8 cellular contexts compared by ENCODE assay signal in genomic region chr16:84726079-84726669, GRCh38. TPM values are rescaled to one million over a fixed set of nuclear protein-coding genes. Genes with fewer than 3 reads are reported as not detected.
A peak's percentile ranks its signal among the peaks of the same experiment; 100 is the strongest.
DNase-seq lines count a peak whose midpoint lies in the region; ATAC-seq, FAIRE-seq and TF ChIP-seq lines count a peak whose summit lies in the region.

No MANE protein-coding gene starts in this region.

- in situ Hi-C loops in HAP-1 (cut with MboI; ENCODE audit: low sequenced_read_pairs) = loop anchor here (5.0 kb wide), 3 partner anchors 54 to 219 kb away; no protein-coding TSS in a partner anchor

- H3K9ac ChIP-seq in kidney (ENCODE audit: low read length in 2 of 2) = no peak overlapping the region

- H3K4me1 ChIP-seq in HAP-1 (peaks cover 57% of the 10 kb centered on the region), kidney (ENCODE audit: control insufficient read depth in 1 of 2, insufficient read depth in 1 of 2, low read depth in 1 of 2, low read length in 2 of 2) (peaks cover 22 to 38% of the 10 kb centered on the region in 2 donors)

- CTCF ChIA-PET in Calu3 (lab: Charles Lee) = interaction anchor here (0.6 to 2.6 kb wide), 20 partner anchors 9 to 295 kb away, joined by 3 to 25 read pairs (median 4); partner anchors contain the start of genes COTL1 and KLHL36

- H3K9me3 Mint-ChIP-seq in Calu3 (ENCODE audit: low read depth, unreplicated experiment) = no peaks in the 10 kb centered on the region
- H3K9me3 Mint-ChIP-seq in central memory CD8-positive, alpha-beta T cell = no peaks in the 10 kb centered on the region

- peak; percentile 69 for ATAC-seq in central memory CD8-positive, alpha-beta T cell (replicated peaks; ENCODE audit: extremely low read depth, poor library complexity, severe bottlenecking)
- ATAC-seq in GM18858 (IDR thresholded peaks at IDR 0.05; ENCODE audit: unreplicated experiment) = no peak

- peak overlapping the region; percentile 35 for H3K4me3 Mint-ChIP-seq in Calu3 (ENCODE audit: low read depth, unreplicated experiment)
- H3K4me3 Mint-ChIP-seq in central memory CD8-positive, alpha-beta T cell = peak overlapping the region; percentile 20

- H3K9me3 ChIP-seq in HAP-1 = no peaks in the 10 kb centered on the region
- no peaks in the 10 kb centered on the region for H3K9me3 ChIP-seq in kidney (ENCODE audit: control insufficient read depth in 1 of 2, low read length in 2 of 2)

- TF ChIP-seq CTCF in Calu3 (IDR thresholded peaks at IDR 0.05; ENCODE audit: unreplicated experiment) (peak; percentile 96), kidney (IDR thresholded peaks at IDR 0.05; ENCODE audit: borderline replicate concordance, extremely low read depth, insufficient read depth) (peak; percentile 92)

- DNase-seq in Calu3 (peak; percentile 94), HAP-1 (ENCODE audit: low spot score in 2 of 2) (peak; percentile 81 to 94), NCI-H2227 treated with DMSO at 0.1 percent for 48 hours (lab: John Stamatoyannopoulos, UW) (peak; percentile 12), kidney (peak; percentile 93)
- peak; percentile 84 for DNase-seq in activated CD4-positive, CD25-positive, alpha-beta regulatory T cell treated with anti-CD3 and anti-CD28 coated beads, Interleukin-2, amount 50 U/mL, for 72 hours
- peak; percentile 68 to 87 for DNase-seq in central memory CD8-positive, alpha-beta T cell (ENCODE audit: low spot score in 2 of 2)
- peak; percentile 58 to 83 (median 75) for DNase-seq in stimulated activated CD4-positive, alpha-beta T cell treated with anti-CD3 and anti-CD28 coated beads, Interleukin-12 subunit alpha, Interleukin-12 subunit beta, amount 100 ng/mL, for 48 hours (ENCODE audit: low read depth in 2 of 3, low spot score in 1 of 3)

- H3K36me3 ChIP-seq in HAP-1 (replicated peaks) (no peaks in the 10 kb centered on the region), kidney (ENCODE audit: control insufficient read depth in 1 of 2, insufficient read depth in 2 of 2, low read length in 2 of 2) (no peaks in the 10 kb centered on the region)

- no TSS peak for BruUV-seq in Calu3 (replicated peaks; lab: Mats Ljungman, UMichigan)

- peaks cover 77% of the 10 kb centered on the region for H3K4me1 Mint-ChIP-seq in Calu3 (ENCODE audit: low read depth, unreplicated experiment)
- H3K4me1 Mint-ChIP-seq in central memory CD8-positive, alpha-beta T cell = peaks cover 42% of the 10 kb centered on the region

- peaks cover 19% of the 10 kb centered on the region for H3K36me3 Mint-ChIP-seq in Calu3 (ENCODE audit: insufficient read depth, unreplicated experiment)
- H3K36me3 Mint-ChIP-seq in central memory CD8-positive, alpha-beta T cell (ENCODE audit: insufficient read depth) = peaks cover 6% of the 10 kb centered on the region

- H3K4me3 ChIP-seq in HAP-1 (no peak overlapping the region), kidney (ENCODE audit: low read length in 2 of 2) (peak overlapping the region in 1 of 2 donors; percentile 31)

- H3K27me3 Mint-ChIP-seq in Calu3 (ENCODE audit: unreplicated experiment) = no peaks in the 10 kb centered on the region
- H3K27me3 Mint-ChIP-seq in central memory CD8-positive, alpha-beta T cell = no peaks in the 10 kb centered on the region

- H3K27ac Mint-ChIP-seq in Calu3 (ENCODE audit: unreplicated experiment) = peak overlapping the region; percentile 26
- H3K27ac Mint-ChIP-seq in central memory CD8-positive, alpha-beta T cell (ENCODE audit: low read depth) = no peak overlapping the region

- no peak for FAIRE-seq in kidney (lab: Jason Lieb, UNC)

- peak overlapping the region in 1 of 2 donors; percentile 52 for H3K27ac ChIP-seq in kidney (ENCODE audit: low read depth in 2 of 2, low read length in 2 of 2)

- intact Hi-C loops in Calu3 (cut with micrococcal nuclease; ENCODE audit: unreplicated experiment) = loop anchor here (1.0 to 2.0 kb wide), 2 partner anchors 53 to 215 kb away; no protein-coding TSS in a partner anchor
- intact Hi-C loops in kidney (cut with DNase I) = loop anchor here (10.0 kb wide), 1 partner anchor 51 kb away; no protein-coding TSS in a partner anchor

- H3K27me3 ChIP-seq in HAP-1 (ENCODE audit: low read depth) = no peaks in the 10 kb centered on the region

RNA-seq across cellular contexts. Expression of gene USP10, which starts 26.4 kb away (rescaled TPM):
- total RNA-seq in Calu3 (2022) (141 and 152 TPM in 2 replicates), kidney (79.5 TPM)
- 36.8 TPM for polyA plus RNA-seq in kidney (ENCODE audit: insufficient read depth, low read depth, low replicate concordance)

Comparison
In these comparisons a context has a peak if more than half of its experiments do, and no peak if none do; other contexts are left out.
1. DNase-seq: peak in every context shown above with its lines; median percentile 94 in Calu3; 93 in kidney; 88 in HAP-1; 84 in activated CD4-positive, CD25-positive, alpha-beta regulatory T cell treated with anti-CD3 and anti-CD28 coated beads, Interleukin-2, amount 50 U/mL, for 72 hours; 78 in central memory CD8-positive, alpha-beta T cell; 75 in stimulated activated CD4-positive, alpha-beta T cell treated with anti-CD3 and anti-CD28 coated beads, Interleukin-12 subunit alpha, Interleukin-12 subunit beta, amount 100 ng/mL, for 48 hours; 12 in NCI-H2227 treated with DMSO at 0.1 percent for 48 hours.